15 cellular contexts compared by ENCODE assay signal in genomic region chr6:16145038-16145437, GRCh38. TPM values are rescaled to one million over a fixed set of nuclear protein-coding genes. Genes with fewer than 3 reads are reported as not detected.
DNase-seq lines count a peak whose midpoint lies in the region; ATAC-seq and TF ChIP-seq lines count a peak whose summit lies in the region.
"Had no signal": no experiment of that assay in that cellular context is flagged by ENCODE, and none has a peak within 500 bp of the region (broad histone marks: within the 10 kb centered on the region; RNA-seq: fewer than 3 reads in every experiment).

No MANE protein-coding gene starts in this region.

- peaks cover 87% of the 10 kb centered on the region for H3K36me3 Mint-ChIP-seq in activated CD8-positive, alpha-beta T cell treated with anti-CD3 and anti-CD28 coated beads, Interleukin-2, amount 10 ng/mL, durations not matched to agents 7 days and 5 days (ENCODE audit: low read depth)
- peaks cover 52% of the 10 kb centered on the region for H3K36me3 Mint-ChIP-seq in activated CD8-positive, alpha-beta T cell treated with anti-CD3 and anti-CD28 coated beads for 36 hours (ENCODE audit: low read depth)
- peaks cover 100% of the 10 kb centered on the region for H3K36me3 Mint-ChIP-seq in effector memory CD8-positive, alpha-beta T cell (ENCODE audit: insufficient read depth)
- H3K36me3 Mint-ChIP-seq in activated CD4-positive, alpha-beta T cell treated with anti-CD3 and anti-CD28 coated beads, Interleukin-2, amount 10 ng/mL, durations not matched to agents 7 days and 5 days (ENCODE audit: low read depth), result peaks cover 82% of the 10 kb centered on the region

- CTCF ChIA-PET in activated CD8-positive, alpha-beta T cell treated with anti-CD3 and anti-CD28 coated beads, Interleukin-2, amount 10 ng/mL, durations not matched to agents 7 days and 5 days (lab: Charles Lee), result no interaction called here
- CTCF ChIA-PET in activated CD8-positive, alpha-beta T cell treated with anti-CD3 and anti-CD28 coated beads for 36 hours (lab: Charles Lee), result interaction anchor here (1.5 kb wide), 1 partner anchor 38 kb away, joined by 4 read pairs; no protein-coding TSS in a partner anchor
- CTCF ChIA-PET in activated CD4-positive, alpha-beta T cell treated with anti-CD3 and anti-CD28 coated beads, Interleukin-2, amount 10 ng/mL, durations not matched to agents 7 days and 5 days (lab: Charles Lee), result no interaction called here

- no peaks in the 10 kb centered on the region for H3K27me3 Mint-ChIP-seq in activated CD8-positive, alpha-beta T cell treated with anti-CD3 and anti-CD28 coated beads, Interleukin-2, amount 10 ng/mL, durations not matched to agents 7 days and 5 days (ENCODE audit: low read depth)
- H3K27me3 Mint-ChIP-seq in activated CD8-positive, alpha-beta T cell treated with anti-CD3 and anti-CD28 coated beads for 36 hours, result no peaks in the 10 kb centered on the region
- H3K27me3 Mint-ChIP-seq in effector memory CD8-positive, alpha-beta T cell, result no peaks in the 10 kb centered on the region
- H3K27me3 Mint-ChIP-seq in activated CD4-positive, alpha-beta T cell treated with anti-CD3 and anti-CD28 coated beads, Interleukin-2, amount 10 ng/mL, durations not matched to agents 7 days and 5 days, result no peaks in the 10 kb centered on the region
- H3K27me3 Mint-ChIP-seq: CD8-positive, alpha-beta memory T cell had no signal

- H3K9me3 Mint-ChIP-seq in activated CD8-positive, alpha-beta T cell treated with anti-CD3 and anti-CD28 coated beads, Interleukin-2, amount 10 ng/mL, durations not matched to agents 7 days and 5 days (ENCODE audit: insufficient read depth), result no peaks in the 10 kb centered on the region
- no peaks in the 10 kb centered on the region for H3K9me3 Mint-ChIP-seq in activated CD8-positive, alpha-beta T cell treated with anti-CD3 and anti-CD28 coated beads for 36 hours
- no peaks in the 10 kb centered on the region for H3K9me3 Mint-ChIP-seq in effector memory CD8-positive, alpha-beta T cell
- H3K9me3 Mint-ChIP-seq in activated CD4-positive, alpha-beta T cell treated with anti-CD3 and anti-CD28 coated beads, Interleukin-2, amount 10 ng/mL, durations not matched to agents 7 days and 5 days, result no peaks in the 10 kb centered on the region
- H3K9me3 Mint-ChIP-seq: CD8-positive, alpha-beta memory T cell had no signal

- H3K4me3 ChIP-seq in gastrocnemius medialis, result no peak overlapping the region
- H3K4me3 ChIP-seq: HAP-1 had no signal

- peaks cover 65 to 78% of the 10 kb centered on the region in 2 donors for H3K4me1 ChIP-seq in gastrocnemius medialis
- H3K4me1 ChIP-seq: HAP-1 had no signal

- H3K36me3 ChIP-seq in gastrocnemius medialis, result peaks cover 0 to 64% of the 10 kb centered on the region in 2 donors

- no peak for TF ChIP-seq CTCF in activated CD8-positive, alpha-beta T cell treated with anti-CD3 and anti-CD28 coated beads for 36 hours (IDR thresholded peaks at IDR 0.05)
- no peak for TF ChIP-seq CTCF in gastrocnemius medialis (IDR thresholded peaks at IDR 0.05 in 4 of 5, conservative IDR thresholded peaks at IDR 0.05 in 1 of 5)

- in situ Hi-C loops in gastrocnemius medialis (cut with MboI; ENCODE audit: low sequenced_read_pairs in 4 of 4), result no loop called here

- no peaks in the 10 kb centered on the region for H3K27me3 ChIP-seq in gastrocnemius medialis

- no peak for DNase-seq in activated CD8-positive, alpha-beta T cell treated with anti-CD3 and anti-CD28 coated beads, Interleukin-2, amount 10 ng/mL, durations not matched to agents 7 days and 5 days
- DNase-seq in activated CD8-positive, alpha-beta T cell treated with anti-CD3 and anti-CD28 coated beads for 36 hours, result no peak
- DNase-seq in effector memory CD8-positive, alpha-beta T cell, result no peak
- DNase-seq in gastrocnemius medialis (no peak), NCI-H2196 (lab: John Stamatoyannopoulos, UW; ENCODE audit: unreplicated experiment) (no peak)
- DNase-seq in activated CD4-positive, alpha-beta T cell treated with anti-CD3 and anti-CD28 coated beads, Interleukin-2, amount 10 ng/mL, durations not matched to agents 7 days and 5 days, result no peak
- DNase-seq: Caco-2; CD8-positive, alpha-beta memory T cell; DND-41; GDM1 had no signal

- POLR2A ChIA-PET in activated CD8-positive, alpha-beta T cell treated with anti-CD3 and anti-CD28 coated beads, Interleukin-2, amount 10 ng/mL, durations not matched to agents 7 days and 5 days (lab: Charles Lee), result interaction anchor here (1.2 kb wide), 1 partner anchor 8 kb away, joined by 4 read pairs; no protein-coding TSS in a partner anchor
- POLR2A ChIA-PET in activated CD8-positive, alpha-beta T cell treated with anti-CD3 and anti-CD28 coated beads for 36 hours (lab: Charles Lee), result no interaction called here
- POLR2A ChIA-PET in activated CD4-positive, alpha-beta T cell treated with anti-CD3 and anti-CD28 coated beads, Interleukin-2, amount 10 ng/mL, durations not matched to agents 7 days and 5 days (lab: Charles Lee), result no interaction called here

- peaks cover 2% of the 10 kb centered on the region for H3K4me1 Mint-ChIP-seq in activated CD8-positive, alpha-beta T cell treated with anti-CD3 and anti-CD28 coated beads, Interleukin-2, amount 10 ng/mL, durations not matched to agents 7 days and 5 days (ENCODE audit: low read depth)
- peaks cover 13% of the 10 kb centered on the region for H3K4me1 Mint-ChIP-seq in activated CD8-positive, alpha-beta T cell treated with anti-CD3 and anti-CD28 coated beads for 36 hours (ENCODE audit: low read depth)
- H3K4me1 Mint-ChIP-seq in effector memory CD8-positive, alpha-beta T cell (ENCODE audit: low read depth in 2 of 2), result peaks cover 42 to 64% of the 10 kb centered on the region in 2 donors
- peaks cover 2% of the 10 kb centered on the region for H3K4me1 Mint-ChIP-seq in activated CD4-positive, alpha-beta T cell treated with anti-CD3 and anti-CD28 coated beads, Interleukin-2, amount 10 ng/mL, durations not matched to agents 7 days and 5 days

- intact Hi-C loops in activated CD8-positive, alpha-beta T cell treated with anti-CD3 and anti-CD28 coated beads for 36 hours (cut with micrococcal nuclease), result no loop called here
- intact Hi-C loops in gastrocnemius medialis (cut with DNase I; ENCODE audit: low total_unique reads), result no loop called here

- H3K4me3 Mint-ChIP-seq in activated CD8-positive, alpha-beta T cell treated with anti-CD3 and anti-CD28 coated beads, Interleukin-2, amount 10 ng/mL, durations not matched to agents 7 days and 5 days, result no peak overlapping the region
- H3K4me3 Mint-ChIP-seq in activated CD8-positive, alpha-beta T cell treated with anti-CD3 and anti-CD28 coated beads for 36 hours, result no peak overlapping the region
- H3K4me3 Mint-ChIP-seq in effector memory CD8-positive, alpha-beta T cell, result peak overlapping the region in 1 of 2 donors; percentile 20
- no peak overlapping the region for H3K4me3 Mint-ChIP-seq in activated CD4-positive, alpha-beta T cell treated with anti-CD3 and anti-CD28 coated beads, Interleukin-2, amount 10 ng/mL, durations not matched to agents 7 days and 5 days
- H3K4me3 Mint-ChIP-seq: CD14-positive monocyte; CD8-positive, alpha-beta memory T cell had no signal

- H3K27ac Mint-ChIP-seq in activated CD8-positive, alpha-beta T cell treated with anti-CD3 and anti-CD28 coated beads, Interleukin-2, amount 10 ng/mL, durations not matched to agents 7 days and 5 days, result no peak overlapping the region
- H3K27ac Mint-ChIP-seq in activated CD8-positive, alpha-beta T cell treated with anti-CD3 and anti-CD28 coated beads for 36 hours, result no peak overlapping the region
- peak overlapping the region; percentile 8 to 44 for H3K27ac Mint-ChIP-seq in effector memory CD8-positive, alpha-beta T cell
- no peak overlapping the region for H3K27ac Mint-ChIP-seq in activated CD4-positive, alpha-beta T cell treated with anti-CD3 and anti-CD28 coated beads, Interleukin-2, amount 10 ng/mL, durations not matched to agents 7 days and 5 days

- peak; percentile 27 for ATAC-seq in activated CD8-positive, alpha-beta T cell treated with anti-CD3 and anti-CD28 coated beads, Interleukin-2, amount 10 ng/mL, durations not matched to agents 7 days and 5 days
- no peak for ATAC-seq in activated CD8-positive, alpha-beta T cell treated with anti-CD3 and anti-CD28 coated beads for 36 hours
- no peak for ATAC-seq in effector memory CD8-positive, alpha-beta T cell (replicated peaks)
- ATAC-seq in gastrocnemius medialis (no peak), HG02840 (IDR thresholded peaks at IDR 0.05; ENCODE audit: low FRiP score, unreplicated experiment) (no peak)

- H3K9me3 ChIP-seq in gastrocnemius medialis, result no peaks in the 10 kb centered on the region
- H3K9me3 ChIP-seq: Caco-2, HAP-1 had no signal

- TF ChIP-seq POLR2A in gastrocnemius medialis (IDR thresholded peaks at IDR 0.05), result no peak

- H3K27ac ChIP-seq in gastrocnemius medialis, result peak overlapping the region in 3 of 4 donors; percentile 59 to 100 (median 75)
- H3K27ac ChIP-seq: 22Rv1, HL-60 had no signal

RNA-seq across cellular contexts. Expression of gene MYLIP, which starts 16.2 kb away (rescaled TPM):
- 10 to 100 TPM; 17.3 to 17.6 TPM for total RNA-seq in activated CD8-positive, alpha-beta T cell treated with anti-CD3 and anti-CD28 coated beads, Interleukin-2, amount 10 ng/mL, durations not matched to agents 7 days and 5 days
- 1 to 10 TPM; 7.7 to 8.1 TPM for total RNA-seq in activated CD8-positive, alpha-beta T cell treated with anti-CD3 and anti-CD28 coated beads for 36 hours
- total RNA-seq in gastrocnemius medialis, result 10 to 100 TPM in 3 of 4 donors, 1 to 10 TPM in 1; 8.9 to 28.6 (median 18.3) TPM
- 10 to 100 TPM; 16.9 to 18.1 TPM for total RNA-seq in activated CD4-positive, alpha-beta T cell treated with anti-CD3 and anti-CD28 coated beads, Interleukin-2, amount 10 ng/mL, durations not matched to agents 7 days and 5 days

Comparison
In these comparisons a context has a peak if more than half of its experiments do, and no peak if none do; other contexts are left out.
1. H3K27ac Mint-ChIP-seq: peak in effector memory CD8-positive, alpha-beta T cell (2 of 2); none in activated CD8-positive, alpha-beta T cell treated with anti-CD3 and anti-CD28 coated beads, Interleukin-2, amount 10 ng/mL, durations not matched to agents 7 days and 5 days (single experiment), activated CD8-positive, alpha-beta T cell treated with anti-CD3 and anti-CD28 coated beads for 36 hours (single experiment) and activated CD4-positive, alpha-beta T cell treated with anti-CD3 and anti-CD28 coated beads, Interleukin-2, amount 10 ng/mL, durations not matched to agents 7 days and 5 days (single experiment).